Comparison of ENCODE assay signal across 20 cellular contexts in the genomic region with DNA sequence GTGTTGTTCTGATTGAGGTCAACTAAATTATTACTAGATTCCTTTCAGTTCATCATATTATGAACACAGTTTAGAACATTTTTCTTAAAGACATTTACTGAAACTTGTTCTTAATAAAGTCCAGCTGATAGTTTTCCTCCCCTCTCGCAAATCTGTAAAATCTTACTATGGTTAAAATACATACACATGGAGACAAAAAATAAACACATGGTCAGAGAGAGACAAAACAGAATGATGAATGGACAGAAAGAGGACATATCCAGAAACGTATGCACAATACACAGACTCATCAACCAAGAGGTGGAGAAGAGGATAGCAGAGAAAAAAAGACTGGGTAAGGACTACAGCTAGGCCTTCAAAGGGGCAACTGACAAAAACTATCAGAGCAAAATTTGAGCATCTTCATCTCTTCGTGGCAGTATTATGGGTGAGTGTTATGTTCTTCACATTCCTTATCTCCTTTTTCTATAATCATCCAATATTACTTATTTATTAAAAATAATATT.
"Had no signal": no experiment of that assay in that cellular context is flagged by ENCODE, and none has a peak within 500 bp of the region (broad histone marks: within the 10 kb centered on the region; RNA-seq: fewer than 3 reads in every experiment).

No MANE protein-coding gene starts in this region.

- H3K4me1 ChIP-seq: colonic mucosa had no signal

- H3K27me3 Mint-ChIP-seq: progenitor cell of endocrine pancreas; stimulated activated naive CD8-positive, alpha-beta T cell treated with anti-CD3 and anti-CD28 coated beads, Interleukin-15, Interleukin-2, amounts not matched to agents 100 ng/mL and 50 ng/mL, for 24 hours had no signal

- H3K36me3 ChIP-seq: colonic mucosa, neural progenitor cell, pancreas, thoracic aorta had no signal

- H3K4me3 ChIP-seq: colonic mucosa, heart left ventricle, neural progenitor cell, pancreas, smooth muscle cell, thoracic aorta, transverse colon had no signal

- DNase-seq: colonic mucosa; dermis blood vessel endothelial cell; foreskin melanocyte; heart left ventricle; hippocampal formation; kidney glomerular epithelial cell; natural killer cell; nucleus accumbens; pancreas; right cardiac atrium; stimulated activated CD4-positive, alpha-beta T cell treated with anti-CD3 and anti-CD28 coated beads, Interleukin-4, amount 100 ng/mL, for 1 hour; stimulated activated CD8-positive, alpha-beta memory T cell treated with anti-CD3 and anti-CD28 coated beads, Interleukin-4, amount 100 ng/mL, for 48 hours; transverse colon had no signal

- H3K27me3 ChIP-seq: colonic mucosa, heart left ventricle, neural progenitor cell, pancreas, transverse colon had no signal

- H3K4me1 Mint-ChIP-seq: neural progenitor cell had no signal

- H3K9me3 Mint-ChIP-seq: natural killer cell; stimulated activated effector memory CD8-positive, alpha-beta T cell treated with anti-CD3 and anti-CD28 coated beads, Interleukin-12 subunit alpha, Interleukin-12 subunit beta, amount 100 ng/mL, for 72 hours; stimulated activated naive CD8-positive, alpha-beta T cell treated with anti-CD3 and anti-CD28 coated beads, Interleukin-15, Interleukin-2, amounts not matched to agents 100 ng/mL and 50 ng/mL, for 24 hours had no signal

- ATAC-seq: heart left ventricle; natural killer cell; pancreas; right cardiac atrium; stimulated activated effector memory CD8-positive, alpha-beta T cell treated with anti-CD3 and anti-CD28 coated beads, Interleukin-12 subunit alpha, Interleukin-12 subunit beta, amount 100 ng/mL, for 72 hours had no signal

- H3K9me3 ChIP-seq: colonic mucosa, heart left ventricle, pancreas, thoracic aorta, transverse colon had no signal

- H3K4me3 Mint-ChIP-seq: mesothelial cell of epicardium; natural killer cell; neural progenitor cell; stimulated activated effector memory CD8-positive, alpha-beta T cell treated with anti-CD3 and anti-CD28 coated beads, Interleukin-12 subunit alpha, Interleukin-12 subunit beta, amount 100 ng/mL, for 72 hours; stimulated activated naive CD8-positive, alpha-beta T cell treated with anti-CD3 and anti-CD28 coated beads, Interleukin-15, Interleukin-2, amounts not matched to agents 100 ng/mL and 50 ng/mL, for 24 hours had no signal

- H3K27ac Mint-ChIP-seq: neural progenitor cell; stimulated activated effector memory CD8-positive, alpha-beta T cell treated with anti-CD3 and anti-CD28 coated beads, Interleukin-12 subunit alpha, Interleukin-12 subunit beta, amount 100 ng/mL, for 72 hours; stimulated activated naive CD8-positive, alpha-beta T cell treated with anti-CD3 and anti-CD28 coated beads, Interleukin-15, Interleukin-2, amounts not matched to agents 100 ng/mL and 50 ng/mL, for 24 hours had no signal

- H3K27ac ChIP-seq: colonic mucosa, heart left ventricle, neural progenitor cell, pancreas, thoracic aorta, transverse colon had no signal
